ENCODE assay signal across 2 cellular contexts in the genomic region with DNA sequence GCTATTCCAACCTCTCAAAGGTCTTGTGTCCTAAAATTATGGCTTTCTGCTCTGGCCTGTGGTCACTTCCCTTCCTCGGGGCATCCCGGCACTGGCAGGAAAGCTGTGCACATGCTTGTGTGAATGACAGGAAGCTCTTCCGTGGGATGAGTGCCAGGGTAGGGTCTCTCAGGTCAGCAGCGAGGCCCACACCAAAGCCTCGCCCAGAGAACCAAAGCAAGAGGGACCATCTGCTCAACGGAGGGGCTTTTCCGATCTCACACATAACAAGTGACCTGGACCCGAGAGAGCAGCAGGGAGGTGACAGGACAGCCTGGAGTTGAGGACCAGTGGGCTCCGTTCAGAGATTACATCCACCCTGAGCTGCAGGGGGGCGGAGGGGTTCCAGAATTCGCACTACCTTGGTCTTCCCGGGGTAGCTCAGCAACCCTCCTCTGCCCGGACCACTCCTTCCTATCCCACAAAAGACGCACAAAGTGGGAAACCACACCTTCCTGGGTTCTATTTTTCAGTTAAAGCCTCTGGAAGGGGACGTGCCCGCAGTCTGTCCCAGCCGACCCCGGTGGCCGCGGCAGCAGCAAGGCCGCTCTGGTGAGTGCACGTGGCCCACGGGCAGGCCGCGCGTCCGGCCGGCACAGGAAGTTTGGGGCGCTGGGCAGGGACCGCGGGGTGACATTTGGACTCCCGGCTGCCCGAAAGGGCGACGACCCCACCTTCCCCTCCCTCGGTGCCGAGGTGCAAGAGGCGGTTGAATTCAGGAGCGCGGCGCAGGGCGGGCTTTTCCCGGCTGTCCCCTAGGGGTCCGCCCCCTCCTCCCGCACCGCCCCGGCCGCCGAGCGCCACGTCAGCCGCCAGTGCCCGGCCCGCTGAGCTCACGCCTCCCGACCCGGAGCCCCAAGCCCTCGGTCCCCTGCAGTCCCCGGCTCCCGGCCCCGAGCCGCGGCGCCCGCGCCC.
A peak's percentile ranks its signal among the peaks of the same experiment; 100 is the strongest.
TF ChIP-seq lines count a peak whose summit lies in the region.

No MANE protein-coding gene starts in this region.

TF ChIP-seq in SK-N-SH, 30 proteins besides CTCF, POLR2A, EP300 and RAD21 (continues in another document):
- TF ChIP-seq FOXM1 (IDR thresholded peaks at IDR 0.05; ENCODE audit: low read depth) (no peak), TCF12 (IDR thresholded peaks at IDR 0.05) (no peak), MAX (IDR thresholded peaks at IDR 0.05; ENCODE audit: low read depth) (peak; percentile 96), EZH2phosphoT487 (IDR thresholded peaks at IDR 0.05; ENCODE audit: borderline replicate concordance, low read depth) (no peak), NFIC (IDR thresholded peaks at IDR 0.05; ENCODE audit: borderline replicate concordance) (no peak), FOXJ3 (CRISPR knock-in tag; IDR thresholded peaks at IDR 0.05) (no peak), SMC3 (IDR thresholded peaks at IDR 0.05; ENCODE audit: low read depth, low read length) (no peak), SIN3A (IDR thresholded peaks at IDR 0.05; ENCODE audit: borderline replicate concordance, low read depth, low read length) (no peak), ELF1 (IDR thresholded peaks at IDR 0.05) (no peak), YY1 (IDR thresholded peaks at IDR 0.05; ENCODE audit: low read depth) (no peak), POLR2AphosphoS5 (IDR thresholded peaks at IDR 0.05; ENCODE audit: low read depth, low read length) (no peak), FOSL2 (IDR thresholded peaks at IDR 0.05; ENCODE audit: borderline replicate concordance, low read depth) (no peak), JUND (IDR thresholded peaks at IDR 0.05) (no peak), MXI1 (IDR thresholded peaks at IDR 0.05; ENCODE audit: low read depth, low read length) (peak; percentile 83), TAF1 (IDR thresholded peaks at IDR 0.05; ENCODE audit: borderline replicate concordance, low read depth, low read length) (no peak), RXRA (IDR thresholded peaks at IDR 0.05; ENCODE audit: borderline replicate concordance, low read depth) (no peak), PBX3 (IDR thresholded peaks at IDR 0.05) (no peak), GABPA (IDR thresholded peaks at IDR 0.05; ENCODE audit: low read depth) (peak; percentile 55; the same call in 1 of the 2 replicates), RCOR1 (IDR thresholded peaks at IDR 0.05; ENCODE audit: low read length) (no peak), MEF2A (IDR thresholded peaks at IDR 0.05; ENCODE audit: borderline replicate concordance, low read depth) (no peak), NRF1 (IDR thresholded peaks at IDR 0.05; ENCODE audit: low read depth, low read length) (no peak), ZBTB33 (IDR thresholded peaks at IDR 0.05; ENCODE audit: borderline replicate concordance, low read depth) (no peak), TEAD4 (IDR thresholded peaks at IDR 0.05; ENCODE audit: borderline replicate concordance, insufficient read depth) (no peak)
- TF ChIP-seq, protein P1, sequence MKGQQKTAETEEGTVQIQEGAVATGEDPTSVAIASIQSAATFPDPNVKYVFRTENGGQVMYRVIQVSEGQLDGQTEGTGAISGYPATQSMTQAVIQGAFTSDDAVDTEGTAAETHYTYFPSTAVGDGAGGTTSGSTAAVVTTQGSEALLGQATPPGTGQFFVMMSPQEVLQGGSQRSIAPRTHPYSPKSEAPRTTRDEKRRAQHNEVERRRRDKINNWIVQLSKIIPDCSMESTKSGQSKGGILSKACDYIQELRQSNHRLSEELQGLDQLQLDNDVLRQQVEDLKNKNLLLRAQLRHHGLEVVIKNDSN (IDR thresholded peaks at IDR 0.05; ENCODE audit: borderline replicate concordance, low read depth) = no peak
- TF ChIP-seq, protein P2, sequence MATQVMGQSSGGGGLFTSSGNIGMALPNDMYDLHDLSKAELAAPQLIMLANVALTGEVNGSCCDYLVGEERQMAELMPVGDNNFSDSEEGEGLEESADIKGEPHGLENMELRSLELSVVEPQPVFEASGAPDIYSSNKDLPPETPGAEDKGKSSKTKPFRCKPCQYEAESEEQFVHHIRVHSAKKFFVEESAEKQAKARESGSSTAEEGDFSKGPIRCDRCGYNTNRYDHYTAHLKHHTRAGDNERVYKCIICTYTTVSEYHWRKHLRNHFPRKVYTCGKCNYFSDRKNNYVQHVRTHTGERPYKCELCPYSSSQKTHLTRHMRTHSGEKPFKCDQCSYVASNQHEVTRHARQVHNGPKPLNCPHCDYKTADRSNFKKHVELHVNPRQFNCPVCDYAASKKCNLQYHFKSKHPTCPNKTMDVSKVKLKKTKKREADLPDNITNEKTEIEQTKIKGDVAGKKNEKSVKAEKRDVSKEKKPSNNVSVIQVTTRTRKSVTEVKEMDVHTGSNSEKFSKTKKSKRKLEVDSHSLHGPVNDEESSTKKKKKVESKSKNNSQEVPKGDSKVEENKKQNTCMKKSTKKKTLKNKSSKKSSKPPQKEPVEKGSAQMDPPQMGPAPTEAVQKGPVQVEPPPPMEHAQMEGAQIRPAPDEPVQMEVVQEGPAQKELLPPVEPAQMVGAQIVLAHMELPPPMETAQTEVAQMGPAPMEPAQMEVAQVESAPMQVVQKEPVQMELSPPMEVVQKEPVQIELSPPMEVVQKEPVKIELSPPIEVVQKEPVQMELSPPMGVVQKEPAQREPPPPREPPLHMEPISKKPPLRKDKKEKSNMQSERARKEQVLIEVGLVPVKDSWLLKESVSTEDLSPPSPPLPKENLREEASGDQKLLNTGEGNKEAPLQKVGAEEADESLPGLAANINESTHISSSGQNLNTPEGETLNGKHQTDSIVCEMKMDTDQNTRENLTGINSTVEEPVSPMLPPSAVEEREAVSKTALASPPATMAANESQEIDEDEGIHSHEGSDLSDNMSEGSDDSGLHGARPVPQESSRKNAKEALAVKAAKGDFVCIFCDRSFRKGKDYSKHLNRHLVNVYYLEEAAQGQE (IDR thresholded peaks at IDR 0.05; ENCODE audit: low read depth, low read length) = no peak

TF ChIP-seq in K562, 482 proteins besides CTCF, POLR2A, EP300 and RAD21 (continues in another document):
- TF ChIP-seq KDM2B (CRISPR knock-in tag; IDR thresholded peaks at IDR 0.05) (peak; percentile 89), L3MBTL2 (IDR thresholded peaks at IDR 0.05) (peak; percentile 91), CTBP1 (IDR thresholded peaks at IDR 0.05; ENCODE audit: borderline replicate concordance) (peak; percentile 18; the same call in 1 of the 2 replicates), SIN3A (IDR thresholded peaks at IDR 0.05; ENCODE audit: borderline replicate concordance in 2 of 2, control insufficient read depth in 1 of 2, low read depth in 2 of 2, low read length in 2 of 2) (peak; percentile 63 to 83; a peak in 2 of 4 replicates), RBFOX2 (IDR thresholded peaks at IDR 0.05; ENCODE audit: low read depth, low read length) (peak; percentile 86), FOXP1 (CRISPR knock-in tag; IDR thresholded peaks at IDR 0.05) (peak; percentile 74; the same call in 1 of the 2 replicates), CREB1 (IDR thresholded peaks at IDR 0.05) (no peak; the same call in 1 of the 2 replicates), CREB1 (CRISPR knock-in tag; IDR thresholded peaks at IDR 0.05) (peak; percentile 40; the same call in 1 of the 2 replicates), ZNF143 (CRISPR knock-in tag; IDR thresholded peaks at IDR 0.05) (0 out of 2 replicates have a peak, but pooled peaks have one; percentile 37), PHF20 (IDR thresholded peaks at IDR 0.05; ENCODE audit: partially characterized antibody) (peak; percentile 15), LCOR (CRISPR knock-in tag; IDR thresholded peaks at IDR 0.05) (peak; percentile 63; the same call in 1 of the 2 replicates), RERE (CRISPR knock-in tag; IDR thresholded peaks at IDR 0.05; ENCODE audit: borderline replicate concordance) (no peak), ETS1 (conservative IDR thresholded peaks at IDR 0.05; ENCODE audit: control insufficient read depth, low read depth, low read length) (peak; percentile 62; the same call in 1 of the 2 replicates), ZNF511 (CRISPR knock-in tag; IDR thresholded peaks at IDR 0.05) (peak; percentile 89; the same call in 1 of the 2 replicates), SAP30 (IDR thresholded peaks at IDR 0.05; ENCODE audit: borderline replicate concordance, insufficient read depth, low read depth, low read length, poor library complexity, severe bottlenecking) (peak; percentile 91)
- TF ChIP-seq, protein P3, sequence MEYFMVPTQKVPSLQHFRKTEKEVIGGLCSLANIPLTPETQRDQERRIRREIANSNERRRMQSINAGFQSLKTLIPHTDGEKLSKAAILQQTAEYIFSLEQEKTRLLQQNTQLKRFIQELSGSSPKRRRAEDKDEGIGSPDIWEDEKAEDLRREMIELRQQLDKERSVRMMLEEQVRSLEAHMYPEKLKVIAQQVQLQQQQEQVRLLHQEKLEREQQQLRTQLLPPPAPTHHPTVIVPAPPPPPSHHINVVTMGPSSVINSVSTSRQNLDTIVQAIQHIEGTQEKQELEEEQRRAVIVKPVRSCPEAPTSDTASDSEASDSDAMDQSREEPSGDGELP (CRISPR knock-in tag; IDR thresholded peaks at IDR 0.05; ENCODE audit: borderline replicate concordance) = peak; percentile 78
- TF ChIP-seq, protein P4, sequence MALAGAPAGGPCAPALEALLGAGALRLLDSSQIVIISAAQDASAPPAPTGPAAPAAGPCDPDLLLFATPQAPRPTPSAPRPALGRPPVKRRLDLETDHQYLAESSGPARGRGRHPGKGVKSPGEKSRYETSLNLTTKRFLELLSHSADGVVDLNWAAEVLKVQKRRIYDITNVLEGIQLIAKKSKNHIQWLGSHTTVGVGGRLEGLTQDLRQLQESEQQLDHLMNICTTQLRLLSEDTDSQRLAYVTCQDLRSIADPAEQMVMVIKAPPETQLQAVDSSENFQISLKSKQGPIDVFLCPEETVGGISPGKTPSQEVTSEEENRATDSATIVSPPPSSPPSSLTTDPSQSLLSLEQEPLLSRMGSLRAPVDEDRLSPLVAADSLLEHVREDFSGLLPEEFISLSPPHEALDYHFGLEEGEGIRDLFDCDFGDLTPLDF (CRISPR knock-in tag; IDR thresholded peaks at IDR 0.05) = peak; percentile 45; the same call in 1 of the 2 replicates
- TF ChIP-seq, protein P5, sequence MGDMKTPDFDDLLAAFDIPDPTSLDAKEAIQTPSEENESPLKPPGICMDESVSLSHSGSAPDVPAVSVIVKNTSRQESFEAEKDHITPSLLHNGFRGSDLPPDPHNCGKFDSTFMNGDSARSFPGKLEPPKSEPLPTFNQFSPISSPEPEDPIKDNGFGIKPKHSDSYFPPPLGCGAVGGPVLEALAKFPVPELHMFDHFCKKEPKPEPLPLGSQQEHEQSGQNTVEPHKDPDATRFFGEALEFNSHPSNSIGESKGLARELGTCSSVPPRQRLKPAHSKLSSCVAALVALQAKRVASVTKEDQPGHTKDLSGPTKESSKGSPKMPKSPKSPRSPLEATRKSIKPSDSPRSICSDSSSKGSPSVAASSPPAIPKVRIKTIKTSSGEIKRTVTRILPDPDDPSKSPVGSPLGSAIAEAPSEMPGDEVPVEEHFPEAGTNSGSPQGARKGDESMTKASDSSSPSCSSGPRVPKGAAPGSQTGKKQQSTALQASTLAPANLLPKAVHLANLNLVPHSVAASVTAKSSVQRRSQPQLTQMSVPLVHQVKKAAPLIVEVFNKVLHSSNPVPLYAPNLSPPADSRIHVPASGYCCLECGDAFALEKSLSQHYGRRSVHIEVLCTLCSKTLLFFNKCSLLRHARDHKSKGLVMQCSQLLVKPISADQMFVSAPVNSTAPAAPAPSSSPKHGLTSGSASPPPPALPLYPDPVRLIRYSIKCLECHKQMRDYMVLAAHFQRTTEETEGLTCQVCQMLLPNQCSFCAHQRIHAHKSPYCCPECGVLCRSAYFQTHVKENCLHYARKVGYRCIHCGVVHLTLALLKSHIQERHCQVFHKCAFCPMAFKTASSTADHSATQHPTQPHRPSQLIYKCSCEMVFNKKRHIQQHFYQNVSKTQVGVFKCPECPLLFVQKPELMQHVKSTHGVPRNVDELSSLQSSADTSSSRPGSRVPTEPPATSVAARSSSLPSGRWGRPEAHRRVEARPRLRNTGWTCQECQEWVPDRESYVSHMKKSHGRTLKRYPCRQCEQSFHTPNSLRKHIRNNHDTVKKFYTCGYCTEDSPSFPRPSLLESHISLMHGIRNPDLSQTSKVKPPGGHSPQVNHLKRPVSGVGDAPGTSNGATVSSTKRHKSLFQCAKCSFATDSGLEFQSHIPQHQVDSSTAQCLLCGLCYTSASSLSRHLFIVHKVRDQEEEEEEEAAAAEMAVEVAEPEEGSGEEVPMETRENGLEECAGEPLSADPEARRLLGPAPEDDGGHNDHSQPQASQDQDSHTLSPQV (IDR thresholded peaks at IDR 0.05) = peak; percentile 68
